ENCODE assay signal across 22 cellular contexts in the genomic region with DNA sequence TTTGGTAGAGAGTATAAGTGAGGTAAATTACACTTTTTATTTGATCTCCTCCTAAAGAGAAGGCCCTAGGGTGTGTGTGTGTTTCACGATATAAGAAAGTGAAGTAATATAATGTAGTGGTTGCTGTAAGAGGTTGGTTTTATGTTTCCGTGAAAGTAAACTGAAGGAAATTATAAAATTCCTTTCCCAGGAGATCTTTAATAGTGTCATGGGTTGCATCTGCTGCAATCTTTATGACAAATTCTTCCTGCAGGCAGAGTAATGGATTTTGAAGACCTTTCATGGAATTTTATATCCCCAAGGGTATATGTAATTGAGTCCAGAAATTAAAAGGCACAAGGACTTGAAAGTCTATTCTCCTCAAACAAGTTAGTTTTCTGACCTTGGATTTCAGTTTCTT.
DNase-seq lines count a peak whose midpoint lies in the region; ATAC-seq and TF ChIP-seq lines count a peak whose summit lies in the region.
"Had no signal": no experiment of that assay in that cellular context is flagged by ENCODE, and none has a peak within 500 bp of the region (broad histone marks: within the 10 kb centered on the region; RNA-seq: fewer than 3 reads in every experiment).

No MANE protein-coding gene starts in this region.

- no peak for ATAC-seq in HG03135 (IDR thresholded peaks at IDR 0.05; ENCODE audit: unreplicated experiment)
- ATAC-seq: K562, SK-N-SH treated with all-trans-retinoic acid at 6 μM for 48 hours had no signal

- DNase-seq in EH (ENCODE audit: low read depth): peak; percentile 55
- DNase-seq in fibroblast of mammary gland (ENCODE audit: low read depth): peak; percentile 47
- no peak for DNase-seq in SHP77 treated with DMSO at 0.1 percent for 48 hours (lab: John Stamatoyannopoulos, UW)
- DNase-seq in HuH-7 (ENCODE audit: low spot score): no peak
- no peak for DNase-seq in germinal center (ENCODE audit: low spot score)
- DNase-seq: GDM1; MM.1S; NCI-H1048; NCI-H1417 treated with DMSO at 0.1 percent for 48 hours; NCI-H187; NCI-H2107; NCI-H2227 treated with DMSO at 0.1 percent for 48 hours; NCI-H510A treated with DMSO at 0.1 percent for 48 hours; NCI-H748 treated with DMSO at 0.1 percent for 48 hours; NK-92 treated with Interleukin-12 subunit alpha and Interleukin-12 subunit beta, amount 100 ng/mL, for 24 hours; SIG-M5 had no signal

- no peak for TF ChIP-seq CTCF in VCaP (conservative IDR thresholded peaks at IDR 0.05)
- TF ChIP-seq CTCF in fibroblast of mammary gland (conservative IDR thresholded peaks at IDR 0.05; ENCODE audit: control insufficient read depth, insufficient read depth, low read depth, low read length): no peak

- H3K27ac ChIP-seq in VCaP: peak overlapping the region; percentile 36
- H3K27ac ChIP-seq: C4-2B, RWPE1 had no signal

- no peak overlapping the region for H3K4me3 ChIP-seq in fibroblast of mammary gland (ENCODE audit: control insufficient read depth, low read depth, low read length)
- H3K4me3 ChIP-seq: K562 had no signal

Comparison
In these comparisons a context has a peak if more than half of its experiments do, and no peak if none do; other contexts are left out.
1. DNase-seq: peak in EH (single experiment) and fibroblast of mammary gland (single experiment); none in SHP77 treated with DMSO at 0.1 percent for 48 hours (single experiment), HuH-7 (single experiment) and germinal center (single experiment).